Comparison of ENCODE assay signal across 7 cellular contexts in genomic region chr5:2151301-2151888, GRCh38.
A peak's percentile ranks its signal among the peaks of the same experiment; 100 is the strongest.
DNase-seq lines count a peak whose midpoint lies in the region; ATAC-seq and TF ChIP-seq lines count a peak whose summit lies in the region.
"Not testable (repeated sequence)": the region's sequence is repeated elsewhere in the genome, so short reads cannot be mapped to it uniquely, and the experiment has no call there.

No MANE protein-coding gene starts in this region.

- not testable (repeated sequence) for H3K79me2 ChIP-seq in parathyroid adenoma

- H3K4me2 ChIP-seq in parathyroid adenoma (ENCODE audit: low read length): not testable (repeated sequence)

- H3K9me3 ChIP-seq in HEK293 (ENCODE audit: control insufficient read depth, insufficient read depth, low read depth, low read length); parathyroid adenoma (ENCODE audit: control insufficient read depth, low read length): not testable (repeated sequence)

- H3K27me3 ChIP-seq in parathyroid adenoma (ENCODE audit: control insufficient read depth, insufficient read depth, low read length): not testable (repeated sequence)

- not testable (repeated sequence) for H3K4me3 Mint-ChIP-seq in activated CD4-positive, alpha-beta T cell treated with anti-CD3 and anti-CD28 coated beads for 36 hours; chondrocyte (ENCODE audit: unreplicated experiment)

- not testable (repeated sequence) for H3K9ac ChIP-seq in parathyroid adenoma

- CTCF ChIA-PET in HEK293 (lab: Yijun Ruan, JAX): interaction anchor here (0.8 to 1.1 kb wide), 4 partner anchors 9 to 17 kb away, joined by 3 to 7 read pairs (median 4); no protein-coding TSS in a partner anchor
- CTCF ChIA-PET in activated CD4-positive, alpha-beta T cell treated with anti-CD3 and anti-CD28 coated beads for 36 hours (lab: Charles Lee): not testable (repeated sequence)

- DNase-seq in DMS114 treated with DMSO at 0.1 percent for 48 hours (lab: John Stamatoyannopoulos, UW; ENCODE audit: unreplicated experiment) (peak; percentile 6), NCI-H774 (lab: John Stamatoyannopoulos, UW) (peak; percentile 34), hepatic stellate cell (ENCODE audit: low spot score) (peak; percentile 22)
- DNase-seq in activated CD4-positive, alpha-beta T cell treated with anti-CD3 and anti-CD28 coated beads for 36 hours: peak; percentile 37
- not testable (repeated sequence) for DNase-seq in chondrocyte (ENCODE audit: low spot score)

- peak; percentile 31; the same call in 1 of the 2 replicates for TF ChIP-seq CTCF in HEK293 (tag by site-specific recombination; IDR thresholded peaks at IDR 0.05)
- TF ChIP-seq CTCF in chondrocyte (IDR thresholded peaks at IDR 0.05): peak; percentile 83
- TF ChIP-seq CTCF in parathyroid adenoma (IDR thresholded peaks at IDR 0.05): peak; percentile 13

- intact Hi-C loops in activated CD4-positive, alpha-beta T cell treated with anti-CD3 and anti-CD28 coated beads for 36 hours (cut with DNase I, micrococcal nuclease): loop anchor here in 1 of 2 experiments (1.0 to 5.0 kb wide), 2 partner anchors 113 to 414 kb away; no protein-coding TSS in a partner anchor

- not testable (repeated sequence) for H3K9me3 Mint-ChIP-seq in activated CD4-positive, alpha-beta T cell treated with anti-CD3 and anti-CD28 coated beads for 36 hours (ENCODE audit: low read depth); chondrocyte (ENCODE audit: low read depth)

- H3K36me3 ChIP-seq in HEK293 (ENCODE audit: control insufficient read depth in 2 of 2, insufficient read depth in 1 of 2, low read length in 2 of 2); parathyroid adenoma (ENCODE audit: control insufficient read depth, insufficient read depth, low read length): not testable (repeated sequence)

- H3K27me3 Mint-ChIP-seq in activated CD4-positive, alpha-beta T cell treated with anti-CD3 and anti-CD28 coated beads for 36 hours; chondrocyte (ENCODE audit: low read depth): not testable (repeated sequence)

- not testable (repeated sequence) for H3K36me3 Mint-ChIP-seq in activated CD4-positive, alpha-beta T cell treated with anti-CD3 and anti-CD28 coated beads for 36 hours (ENCODE audit: low read depth); chondrocyte (ENCODE audit: low read depth)

- H3K27ac Mint-ChIP-seq in activated CD4-positive, alpha-beta T cell treated with anti-CD3 and anti-CD28 coated beads for 36 hours; chondrocyte (ENCODE audit: unreplicated experiment): not testable (repeated sequence)

- H3K27ac ChIP-seq in HEK293 (ENCODE audit: extremely low read depth, low read depth, low read length); parathyroid adenoma: not testable (repeated sequence)

- H3K4me1 ChIP-seq in HEK293 (ENCODE audit: control insufficient read depth, insufficient read depth, low read length); parathyroid adenoma: not testable (repeated sequence)

- not testable (repeated sequence) for ATAC-seq in activated CD4-positive, alpha-beta T cell treated with anti-CD3 and anti-CD28 coated beads for 36 hours

- POLR2A ChIA-PET in HEK293 (lab: Yijun Ruan, JAX): not testable (repeated sequence)
- POLR2A ChIA-PET in activated CD4-positive, alpha-beta T cell treated with anti-CD3 and anti-CD28 coated beads for 36 hours (lab: Charles Lee): interaction anchor here (0.5 kb wide), 1 partner anchor 34 kb away, joined by 3 read pairs; no protein-coding TSS in a partner anchor

- H3K4me3 ChIP-seq in HEK293 (ENCODE audit: low read depth, low read length); parathyroid adenoma (ENCODE audit: low read depth, low read length): not testable (repeated sequence)

- not testable (repeated sequence) for H2AFZ ChIP-seq in parathyroid adenoma

- H3K4me1 Mint-ChIP-seq in activated CD4-positive, alpha-beta T cell treated with anti-CD3 and anti-CD28 coated beads for 36 hours: not testable (repeated sequence)
- peaks cover 12% of the 10 kb centered on the region for H3K4me1 Mint-ChIP-seq in chondrocyte (ENCODE audit: low read depth)

TF ChIP-seq in HEK293, 187 proteins besides CTCF, POLR2A, EP300 and RAD21:
- peak; percentile 70 for TF ChIP-seq ZNF654 (tag by site-specific recombination; IDR thresholded peaks at IDR 0.05; ENCODE audit: low read depth)
- TF ChIP-seq SCRT2 (tag by site-specific recombination; IDR thresholded peaks at IDR 0.05): peak; percentile 63
- TF ChIP-seq ZNF146 (tag by site-specific recombination; IDR thresholded peaks at IDR 0.05): peak; percentile 94

Comparison
In these comparisons a context has a peak if more than half of its experiments do, and no peak if none do; other contexts are left out.
1. CTCF ChIP-seq: peak in every context shown above with its lines; median percentile 83 in chondrocyte; 31 in HEK293; 13 in parathyroid adenoma.